2 cellular contexts compared by ENCODE assay signal in genomic region chr1:154611150-154611865, GRCh38.
TF ChIP-seq lines count a peak whose summit lies in the region.

No MANE protein-coding gene starts in this region.

TF ChIP-seq in IMR-90, 13 proteins besides CTCF, POLR2A, EP300 and RAD21:
- TF ChIP-seq ELK1 (IDR thresholded peaks at IDR 0.05; ENCODE audit: borderline replicate concordance, low read depth, low read length), result no peak
- TF ChIP-seq CHD1 (IDR thresholded peaks at IDR 0.05; ENCODE audit: low read depth, low read length), result no peak
- TF ChIP-seq SMC3 (IDR thresholded peaks at IDR 0.05; ENCODE audit: low read depth, low read length), result no peak
- no peak for TF ChIP-seq MXI1 (IDR thresholded peaks at IDR 0.05; ENCODE audit: borderline replicate concordance, low read depth, low read length)
- TF ChIP-seq USF2 (IDR thresholded peaks at IDR 0.05; ENCODE audit: low read depth, low read length), result no peak
- TF ChIP-seq CEBPB (IDR thresholded peaks at IDR 0.05; ENCODE audit: low read depth, low read length), result no peak
- TF ChIP-seq RFX5 (IDR thresholded peaks at IDR 0.05; ENCODE audit: low read depth, low read length), result no peak
- TF ChIP-seq BHLHE40 (IDR thresholded peaks at IDR 0.05; ENCODE audit: low read depth, low read length), result no peak
- TF ChIP-seq MAFK (IDR thresholded peaks at IDR 0.05; ENCODE audit: low read depth, low read length), result no peak

TF ChIP-seq in K562, 482 proteins besides CTCF, POLR2A, EP300 and RAD21:
- TF ChIP-seq ZNF354B (CRISPR knock-in tag; IDR thresholded peaks at IDR 0.05) (no peak), SOX6 (IDR thresholded peaks at IDR 0.05) (peak; percentile 53; the same call in 1 of the 2 replicates), ZNF384 (IDR thresholded peaks at IDR 0.05; ENCODE audit: low read depth, low read length) (0 out of 2 replicates have a peak, but pooled peaks have one; percentile 39), EGR1 (conservative IDR thresholded peaks at IDR 0.05) (peak; percentile 31; the same call in 1 of the 2 replicates)
